In the genomic region with DNA sequence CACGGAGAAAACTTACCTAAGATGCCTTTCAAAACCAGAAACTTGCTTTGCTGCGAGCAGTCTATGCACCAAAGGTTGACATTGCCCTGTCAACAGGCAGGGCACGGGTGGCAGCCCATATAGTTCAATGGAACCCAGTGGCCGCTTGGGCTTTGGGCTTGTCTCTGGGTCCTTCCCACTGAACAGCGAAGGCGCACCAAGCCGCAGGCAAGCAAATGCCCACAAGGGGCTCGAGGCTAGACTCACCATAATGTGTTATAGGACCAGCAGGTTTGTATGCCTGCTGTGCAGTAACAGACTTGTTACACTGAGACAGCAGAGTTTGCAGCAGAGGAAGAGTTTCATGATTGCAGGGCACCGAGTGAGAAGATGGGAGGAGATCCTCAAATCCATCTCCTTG, we compare ENCODE assay signal across 17 cellular contexts. TPM values are rescaled to one million over a fixed set of nuclear protein-coding genes. Genes with fewer than 3 reads are reported as not detected.
A peak's percentile ranks its signal among the peaks of the same experiment; 100 is the strongest.
DNase-seq lines count a peak whose midpoint lies in the region; ATAC-seq and TF ChIP-seq lines count a peak whose summit lies in the region.
"Had no signal": no experiment of that assay in that cellular context is flagged by ENCODE, and none has a peak within 500 bp of the region (broad histone marks: within the 10 kb centered on the region; RNA-seq: fewer than 3 reads in every experiment).

No MANE protein-coding gene starts in this region.

- H4K20me1 ChIP-seq in DND-41 (ENCODE audit: insufficient read depth, low read length), result peaks cover 21% of the 10 kb centered on the region

- H3K4me3 Mint-ChIP-seq in HFFc6, result no peak overlapping the region
- H3K4me3 Mint-ChIP-seq: activated naive CD4-positive, alpha-beta T cell treated with anti-CD3 and anti-CD28 coated beads for 36 hours; central memory CD8-positive, alpha-beta T cell; immature natural killer cell; neural crest cell had no signal

- H2AFZ ChIP-seq in DND-41 (ENCODE audit: low read depth, low read length), result no peak overlapping the region

- no peaks in the 10 kb centered on the region for H3K27me3 ChIP-seq in DND-41 (ENCODE audit: insufficient read depth, low read length, poor library complexity)
- H3K27me3 ChIP-seq: gastrocnemius medialis had no signal

- no peaks in the 10 kb centered on the region for H3K79me2 ChIP-seq in DND-41 (ENCODE audit: insufficient read depth, low read length)

- no peaks in the 10 kb centered on the region for H3K9me3 ChIP-seq in DND-41 (ENCODE audit: insufficient read depth, low read length, severe bottlenecking)
- H3K9me3 ChIP-seq: gastrocnemius medialis, thoracic aorta had no signal

- no peaks in the 10 kb centered on the region for H3K9me3 Mint-ChIP-seq in HFFc6
- H3K9me3 Mint-ChIP-seq: activated naive CD4-positive, alpha-beta T cell treated with anti-CD3 and anti-CD28 coated beads for 36 hours; central memory CD8-positive, alpha-beta T cell; immature natural killer cell; neural crest cell had no signal

- TF ChIP-seq CTCF in DND-41 (IDR thresholded peaks at IDR 0.05; ENCODE audit: borderline replicate concordance, extremely low read depth, low read length, poor library complexity, severe bottlenecking), result peak; percentile 21
- peak; percentile 20; the same call in 1 of the 2 replicates for TF ChIP-seq CTCF in HFFc6 (IDR thresholded peaks at IDR 0.05)
- TF ChIP-seq CTCF in choroid plexus epithelial cell (conservative IDR thresholded peaks at IDR 0.05; ENCODE audit: low read depth, low read length), result peak; percentile 15

- DNase-seq in DND-41, result no peak
- DNase-seq in HFFc6, result no peak
- no peak for DNase-seq in choroid plexus epithelial cell (ENCODE audit: low read depth)
- no peak for DNase-seq in SW 1271 (lab: John Stamatoyannopoulos, UW)
- DNase-seq: activated naive CD4-positive, alpha-beta T cell treated with anti-CD3 and anti-CD28 coated beads for 36 hours; DMS79 treated with DMSO at 0.1 percent for 48 hours; gastrocnemius medialis; H7; immature natural killer cell; NCI-H1417; NCI-H226; stimulated activated CD4-positive, alpha-beta T cell treated with anti-CD3 and anti-CD28 coated beads, Interleukin-1b, Interleukin-23, amount 100 ng/mL, for 48 hours had no signal

- ATAC-seq in DND-41 (ENCODE audit: insufficient read depth, low read depth) (peak; percentile 27; the same call in 1 of the 3 replicates), HG03159 (IDR thresholded peaks at IDR 0.05; ENCODE audit: unreplicated experiment) (no peak)
- ATAC-seq: gastrocnemius medialis, right cardiac atrium had no signal

- no peaks in the 10 kb centered on the region for H3K27me3 Mint-ChIP-seq in HFFc6 (ENCODE audit: insufficient read depth)
- H3K27me3 Mint-ChIP-seq: central memory CD8-positive, alpha-beta T cell had no signal

- no peak overlapping the region for H3K4me2 ChIP-seq in DND-41 (ENCODE audit: insufficient read depth, low read length)

- no peak overlapping the region for H3K4me3 ChIP-seq in DND-41 (ENCODE audit: low read depth in 1 of 2, low read length in 2 of 2)
- no peak overlapping the region for H3K4me3 ChIP-seq in choroid plexus epithelial cell (ENCODE audit: low read depth, low read length)
- H3K4me3 ChIP-seq: gastrocnemius medialis, thoracic aorta had no signal

- H3K27ac ChIP-seq in DND-41 (ENCODE audit: low read length), result no peak overlapping the region
- H3K27ac ChIP-seq: gastrocnemius medialis, thoracic aorta had no signal

- peaks cover 96% of the 10 kb centered on the region for H3K36me3 ChIP-seq in DND-41 (ENCODE audit: insufficient read depth, low read length)
- H3K36me3 ChIP-seq: gastrocnemius medialis, thoracic aorta had no signal

- H3K4me1 Mint-ChIP-seq in HFFc6 (ENCODE audit: low read depth), result no peaks in the 10 kb centered on the region
- H3K4me1 Mint-ChIP-seq: neural crest cell had no signal

- peaks cover 7% of the 10 kb centered on the region; the same call in 1 of the 2 replicates for H3K4me1 ChIP-seq in DND-41 (ENCODE audit: insufficient read depth, low read length)
- H3K4me1 ChIP-seq: gastrocnemius medialis had no signal

- H3K27ac Mint-ChIP-seq in HFFc6, result no peak overlapping the region
- H3K27ac Mint-ChIP-seq: activated naive CD4-positive, alpha-beta T cell treated with anti-CD3 and anti-CD28 coated beads for 36 hours; immature natural killer cell had no signal

- no peak overlapping the region for H3K9ac ChIP-seq in DND-41 (ENCODE audit: low read depth, low read length)

- H3K36me3 Mint-ChIP-seq in HFFc6 (ENCODE audit: low read depth), result no peaks in the 10 kb centered on the region
- H3K36me3 Mint-ChIP-seq: immature natural killer cell had no signal

RNA-seq across cellular contexts. Expression of gene CLDN5, which starts 20.3 kb away (rescaled TPM):
- total RNA-seq in HFFc6 (2021; fragmentation: NEBNext Ultra II Directional; extraction: Animal tissue kit (Norgen Biotek cat#: 25700)), result under 1 TPM in 1 of 6 experiments, not detected in 5; 0.16 TPM

RNA-seq across cellular contexts. Expression of gene CDC45, which starts 24.1 kb away (rescaled TPM):
- total RNA-seq in HFFc6 (2021; fragmentation: NEBNext Ultra II Directional; extraction: Animal tissue kit (Norgen Biotek cat#: 25700)), result 10 to 100 TPM in 5 of 6 experiments, 1 to 10 TPM in 1; 8.8 to 17.4 (median 16.2) TPM

RNA-seq across cellular contexts. Expression of gene UFD1, which starts 24.9 kb away (rescaled TPM):
- 100 to 1,000 TPM in 4 of 6 experiments, 10 to 100 TPM in 2; 94.9 to 134 (median 113) TPM for total RNA-seq in HFFc6 (2021; fragmentation: NEBNext Ultra II Directional; extraction: Animal tissue kit (Norgen Biotek cat#: 25700))

RNA-seq across cellular contexts. Expression of gene C22orf39, which starts 56.4 kb away (rescaled TPM):
- total RNA-seq in HFFc6 (2021; fragmentation: NEBNext Ultra II Directional; extraction: Animal tissue kit (Norgen Biotek cat#: 25700)), result 10 to 100 TPM; 11.2 to 12.7 (median 12.2) TPM
